1 cellular context compared by ENCODE assay signal in genomic region chr17:48056246-48056745, GRCh38.
TF ChIP-seq lines count a peak whose summit lies in the region.

No MANE protein-coding gene starts in this region.

TF ChIP-seq in K562, 482 proteins besides CTCF, POLR2A, EP300 and RAD21 (continued from another document and continues in another):
- no peak for TF ChIP-seq CUX1 (CRISPR knock-in tag; IDR thresholded peaks at IDR 0.05)
- TF ChIP-seq EZH2 (IDR thresholded peaks at IDR 0.05; ENCODE audit: borderline replicate concordance, low read depth, low read length), result no peak
- TF ChIP-seq RB1 (IDR thresholded peaks at IDR 0.05; ENCODE audit: low read depth), result no peak
- TF ChIP-seq ZNF57 (CRISPR knock-in tag; IDR thresholded peaks at IDR 0.05), result no peak
- TF ChIP-seq ZBTB8A (IDR thresholded peaks at IDR 0.05; ENCODE audit: partially characterized antibody), result no peak
- TF ChIP-seq, protein P1, sequence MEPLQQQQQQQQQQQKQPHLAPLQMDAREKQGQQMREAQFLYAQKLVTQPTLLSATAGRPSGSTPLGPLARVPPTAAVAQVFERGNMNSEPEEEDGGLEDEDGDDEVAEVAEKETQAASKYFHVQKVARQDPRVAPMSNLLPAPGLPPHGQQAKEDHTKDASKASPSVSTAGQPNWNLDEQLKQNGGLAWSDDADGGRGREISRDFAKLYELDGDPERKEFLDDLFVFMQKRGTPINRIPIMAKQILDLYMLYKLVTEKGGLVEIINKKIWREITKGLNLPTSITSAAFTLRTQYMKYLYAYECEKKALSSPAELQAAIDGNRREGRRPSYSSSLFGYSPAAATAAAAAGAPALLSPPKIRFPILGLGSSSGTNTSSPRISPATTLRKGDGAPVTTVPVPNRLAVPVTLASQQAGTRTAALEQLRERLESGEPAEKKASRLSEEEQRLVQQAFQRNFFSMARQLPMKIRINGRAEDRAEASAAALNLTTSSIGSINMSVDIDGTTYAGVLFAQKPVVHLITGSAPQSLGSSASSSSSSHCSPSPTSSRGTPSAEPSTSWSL (CRISPR knock-in tag; IDR thresholded peaks at IDR 0.05; ENCODE audit: borderline replicate concordance), result no peak
- TF ChIP-seq FOSL1 (tag; conservative IDR thresholded peaks at IDR 0.05), result 0 out of 2 replicates have a peak, but pooled peaks have one; percentile 40
- TF ChIP-seq ZC3H11A (IDR thresholded peaks at IDR 0.05; ENCODE audit: low read depth, low read length), result no peak
- no peak for TF ChIP-seq LCOR (CRISPR knock-in tag; IDR thresholded peaks at IDR 0.05)
- TF ChIP-seq PHF8 (IDR thresholded peaks at IDR 0.05; ENCODE audit: borderline replicate concordance, low read length), result no peak
- no peak for TF ChIP-seq HEY1 (CRISPR knock-in tag; IDR thresholded peaks at IDR 0.05; ENCODE audit: borderline replicate concordance)
- 0 out of 2 replicates have a peak, but pooled peaks have one; percentile 3 for TF ChIP-seq PTTG1 (tag; IDR thresholded peaks at IDR 0.05; ENCODE audit: low read depth)
- TF ChIP-seq SRF (CRISPR knock-in tag; IDR thresholded peaks at IDR 0.05), result no peak
- no peak for TF ChIP-seq RBM25 (IDR thresholded peaks at IDR 0.05; ENCODE audit: low read depth, low read length, severe bottlenecking)
- no peak for TF ChIP-seq USF2 (CRISPR knock-in tag; IDR thresholded peaks at IDR 0.05)
- no peak for TF ChIP-seq XRCC3 (IDR thresholded peaks at IDR 0.05)
- 0 out of 2 replicates have a peak, but pooled peaks have one; percentile 45 for TF ChIP-seq ZNF175 (CRISPR knock-in tag; IDR thresholded peaks at IDR 0.05; ENCODE audit: low read depth)
- no peak for TF ChIP-seq ESRRB (CRISPR knock-in tag; IDR thresholded peaks at IDR 0.05; ENCODE audit: borderline replicate concordance)
- TF ChIP-seq XRCC5 (IDR thresholded peaks at IDR 0.05; ENCODE audit: low read depth, low read length), result no peak
- no peak for TF ChIP-seq ZNF785 (CRISPR knock-in tag; IDR thresholded peaks at IDR 0.05)
- no peak for TF ChIP-seq E2F6 (IDR thresholded peaks at IDR 0.05; ENCODE audit: borderline replicate concordance in 1 of 2, extremely low read depth in 1 of 2, insufficient read depth in 1 of 2, insufficient read length in 1 of 2, low read depth in 1 of 2, low read length in 1 of 2, poor library complexity in 1 of 2, severe bottlenecking in 1 of 2)
- TF ChIP-seq ESRRA (IDR thresholded peaks at IDR 0.05; ENCODE audit: borderline replicate concordance, low read depth), result no peak
- no peak for TF ChIP-seq ZNF778 (CRISPR knock-in tag; IDR thresholded peaks at IDR 0.05)
- TF ChIP-seq EGR1 (conservative IDR thresholded peaks at IDR 0.05), result no peak
- no peak for TF ChIP-seq CREB3L1 (IDR thresholded peaks at IDR 0.05; ENCODE audit: borderline replicate concordance, low read depth)
- TF ChIP-seq MYC (IDR thresholded peaks at IDR 0.05; ENCODE audit: low read depth, low read length), result no peak
- TF ChIP-seq MYC (CRISPR knock-in tag; IDR thresholded peaks at IDR 0.05; ENCODE audit: borderline replicate concordance, low read depth), result no peak
- no peak for TF ChIP-seq CC2D1A (IDR thresholded peaks at IDR 0.05)
- 0 out of 2 replicates have a peak, but pooled peaks have one; percentile 16 for TF ChIP-seq KLF1 (tag; IDR thresholded peaks at IDR 0.05)
- no peak for TF ChIP-seq ZNF707 (CRISPR knock-in tag; conservative IDR thresholded peaks at IDR 0.05)
- no peak for TF ChIP-seq NFE2 (IDR thresholded peaks at IDR 0.05; ENCODE audit: low read depth)
- no peak for TF ChIP-seq HMG20A (CRISPR knock-in tag; conservative IDR thresholded peaks at IDR 0.05)
- no peak for TF ChIP-seq E2F3 (CRISPR knock-in tag; IDR thresholded peaks at IDR 0.05)
- TF ChIP-seq ZNF696 (CRISPR knock-in tag; conservative IDR thresholded peaks at IDR 0.05), result no peak
- TF ChIP-seq ZKSCAN1 (IDR thresholded peaks at IDR 0.05; ENCODE audit: low read depth, low read length), result no peak
- TF ChIP-seq ZKSCAN8 (CRISPR knock-in tag; IDR thresholded peaks at IDR 0.05), result peak; percentile 47; the same call in 1 of the 2 replicates
- TF ChIP-seq, protein P2, sequence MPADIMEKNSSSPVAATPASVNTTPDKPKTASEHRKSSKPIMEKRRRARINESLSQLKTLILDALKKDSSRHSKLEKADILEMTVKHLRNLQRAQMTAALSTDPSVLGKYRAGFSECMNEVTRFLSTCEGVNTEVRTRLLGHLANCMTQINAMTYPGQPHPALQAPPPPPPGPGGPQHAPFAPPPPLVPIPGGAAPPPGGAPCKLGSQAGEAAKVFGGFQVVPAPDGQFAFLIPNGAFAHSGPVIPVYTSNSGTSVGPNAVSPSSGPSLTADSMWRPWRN (IDR thresholded peaks at IDR 0.05; ENCODE audit: low read depth), result no peak
- no peak for TF ChIP-seq GMEB1 (CRISPR knock-in tag; IDR thresholded peaks at IDR 0.05)
- TF ChIP-seq ZKSCAN3 (CRISPR knock-in tag; IDR thresholded peaks at IDR 0.05), result no peak
- TF ChIP-seq MIER1 (IDR thresholded peaks at IDR 0.05; ENCODE audit: low read depth), result no peak
- no peak for TF ChIP-seq ZBTB5 (IDR thresholded peaks at IDR 0.05)
